ENCODE assay signal across 8 cellular contexts in genomic region chrX:77894921-77895886, GRCh38. TPM values are rescaled to one million over a fixed set of nuclear protein-coding genes. Genes with fewer than 3 reads are reported as not detected.
DNase-seq lines count a peak whose midpoint lies in the region; ATAC-seq, FAIRE-seq and TF ChIP-seq lines count a peak whose summit lies in the region.

MAGT1 (minus strand) TSS chrX:77895435; CDS start chrX:77895410, 25 bp downstream.

- no peaks in the 10 kb centered on the region for H3K36me3 ChIP-seq in bronchial epithelial cell (ENCODE audit: control insufficient read depth, insufficient read depth, low read length)
- H3K36me3 ChIP-seq in small intestine (ENCODE audit: control insufficient read depth in 2 of 2, insufficient read depth in 2 of 2, low read length in 2 of 2) = no peaks in the 10 kb centered on the region

- peak; percentile 94 for ATAC-seq in GM18907 (IDR thresholded peaks at IDR 0.05; ENCODE audit: unreplicated experiment)
- ATAC-seq in HG03159 (IDR thresholded peaks at IDR 0.05; ENCODE audit: unreplicated experiment) = peak; percentile 92

- no peak for FAIRE-seq in bronchial epithelial cell (lab: Jason Lieb, UNC)
- peak; percentile 79 for FAIRE-seq in small intestine (lab: Jason Lieb, UNC)

- CTCF ChIA-PET in AG04449 (lab: Yijun Ruan, JAX) = no interaction called here

- DNase-seq in AG04449 (ENCODE audit: low read depth, low spot score) (peak; percentile 81), NCI-H2227 treated with DMSO at 0.1 percent for 48 hours (lab: John Stamatoyannopoulos, UW) (peak; percentile 99), bronchial epithelial cell (ENCODE audit: low read depth) (peak; percentile 91), iPS-NIHi11 (ENCODE audit: low spot score) (peak; percentile 78), small intestine (peak; percentile 96)

- H3K4me3 ChIP-seq in AG04449 (ENCODE audit: low read depth, low read length) (peak within 1 kb of the TSS; percentile 81), WI38 (ENCODE audit: low read depth, low read length) (peak within 1 kb of the TSS; percentile 84), bronchial epithelial cell (ENCODE audit: low read depth, low read length) (peak within 1 kb of the TSS; percentile 68), small intestine (ENCODE audit: low read depth in 1 of 2, low read length in 2 of 2) (peak within 1 kb of the TSS; percentile 46 to 54)

- 0 to 43% (median 12%) methylated on average over 43 to 49 of the region's 49 CpGs for WGBS in small intestine, 3 donors

- no peaks in the 10 kb centered on the region for H3K4me1 ChIP-seq in small intestine (ENCODE audit: control insufficient read depth in 2 of 2, insufficient read depth in 1 of 2, low read depth in 1 of 2, low read length in 1 of 2)

- POLR2A ChIA-PET in AG04449 (lab: Yijun Ruan, JAX) = interaction anchor here (0.6 to 1.0 kb wide), 2 partner anchors 12 to 304 kb away, joined by 3 read pairs; no protein-coding TSS in a partner anchor

- H3K27me3 ChIP-seq in bronchial epithelial cell (ENCODE audit: control insufficient read depth, insufficient read depth, low read length) (no peaks in the 10 kb centered on the region), small intestine (ENCODE audit: control insufficient read depth in 2 of 2, insufficient read depth in 2 of 2, low read length in 2 of 2) (no peaks in the 10 kb centered on the region)

- H3K27ac ChIP-seq in small intestine (ENCODE audit: low read depth in 1 of 2, low read length in 1 of 2) = peak within 1 kb of the TSS; percentile 84 to 98

- TF ChIP-seq CTCF in AG04449 (IDR thresholded peaks at IDR 0.05; ENCODE audit: insufficient read depth, low read length, missing control alignments) (no peak), WI38 (IDR thresholded peaks at IDR 0.05; ENCODE audit: low read depth, low read length) (no peak), bronchial epithelial cell (IDR thresholded peaks at IDR 0.05; ENCODE audit: insufficient read depth, low read length, severe bottlenecking) (no peak)

- no peaks in the 10 kb centered on the region for H3K9me3 ChIP-seq in small intestine (ENCODE audit: control insufficient read depth, low read depth)

RNA-seq across cellular contexts. Expression of gene MAGT1, which starts in this region (rescaled TPM):
- total RNA-seq in bronchial epithelial cell = 67.7 and 179 TPM in 2 replicates
- 10 to 100 TPM in 1 of 3 donors, 1 to 10 TPM in 2; 9.2 to 36.4 (median 9.7) TPM for polyA plus RNA-seq in small intestine

Comparison
In these comparisons a context has a peak if more than half of its experiments do, and no peak if none do; other contexts are left out.
1. Peak in every context shown above with its lines: DNase-seq, ATAC-seq, H3K4me3 ChIP-seq and H3K27ac ChIP-seq.